Comparison of ENCODE assay signal across 13 cellular contexts in genomic region chr18:7812431-7813063, GRCh38.
DNase-seq lines count a peak whose midpoint lies in the region; ATAC-seq and TF ChIP-seq lines count a peak whose summit lies in the region.
"Had no signal": no experiment of that assay in that cellular context is flagged by ENCODE, and none has a peak within 500 bp of the region (broad histone marks: within the 10 kb centered on the region; RNA-seq: fewer than 3 reads in every experiment).

No MANE protein-coding gene starts in this region.

- H3K4me3 ChIP-seq in WERI-Rb-1 (ENCODE audit: low read depth, low read length): no peak overlapping the region
- H3K4me3 ChIP-seq in heart right ventricle: no peak overlapping the region
- H3K4me3 ChIP-seq in skeletal muscle satellite cell (ENCODE audit: low read length): peak overlapping the region; percentile 43
- H3K4me3 ChIP-seq: tibial nerve had no signal

- H3K4me2 ChIP-seq in skeletal muscle satellite cell (ENCODE audit: low read length) (peak overlapping the region; percentile 69), H9 (ENCODE audit: insufficient read depth, insufficient read length, low read length) (no peak overlapping the region)

- H3K9me3 Mint-ChIP-seq in H9: peaks cover 16 to 22% of the 10 kb centered on the region in 2 experiments

- H4K20me1 ChIP-seq in H9 (ENCODE audit: control insufficient read depth, insufficient read depth, insufficient read length): no peaks in the 10 kb centered on the region

- peak; percentile 30 to 77 (median 66) for ATAC-seq in heart right ventricle
- ATAC-seq in HG02973 (IDR thresholded peaks at IDR 0.05; ENCODE audit: unreplicated experiment): no peak
- ATAC-seq: activated naive CD4-positive, alpha-beta T cell treated with anti-CD3 and anti-CD28 coated beads, Interleukin-2, amount 50 U/mL, for 72 hours had no signal

- H2BK12ac ChIP-seq in H9 (ENCODE audit: insufficient read length, low read depth, low read length): no peak overlapping the region

- H2AK5ac ChIP-seq in H9 (ENCODE audit: insufficient read length, low read length): no peak overlapping the region

- no peak overlapping the region for H3K4ac ChIP-seq in H9 (ENCODE audit: low read depth, low read length)

- H3K9me3 ChIP-seq in WERI-Rb-1 (ENCODE audit: severe bottlenecking) (no peaks in the 10 kb centered on the region), heart right ventricle (peaks cover 0 to 31% (median 19%) of the 10 kb centered on the region in 11 donors), skeletal muscle satellite cell (replicated peaks; ENCODE audit: low read length) (peaks cover 2% of the 10 kb centered on the region), H9 (ENCODE audit: control insufficient read depth, low read depth, low read length) (peaks cover 7% of the 10 kb centered on the region)

- no peak overlapping the region for H4K91ac ChIP-seq in H9 (ENCODE audit: insufficient read length, low read depth, low read length)

- no peak overlapping the region for H2AFZ ChIP-seq in H9 (ENCODE audit: low read length)

- H2BK20ac ChIP-seq in H9 (ENCODE audit: low read depth, low read length, poor library complexity, severe bottlenecking): no peak overlapping the region

- DNase-seq in GM04503 (ENCODE audit: low read depth): peak; percentile 84
- peak; percentile 32 for DNase-seq in WERI-Rb-1
- DNase-seq in heart right ventricle: no peak
- no peak for DNase-seq in H9
- DNase-seq in NCI-H345 (lab: John Stamatoyannopoulos, UW): no peak
- DNase-seq in HUDEP-2 (lab: John Stamatoyannopoulos, UW; ENCODE audit: unreplicated experiment in 76 of 76): no peak
- DNase-seq: activated CD4-positive, alpha-beta T cell treated with anti-CD3 and anti-CD28 coated beads, Interleukin-2, amount 50 U/mL, for 1 hour; NCI-H2171 treated with DMSO at 0.1 percent for 48 hours had no signal

- no peak for TF ChIP-seq CTCF in WERI-Rb-1 (IDR thresholded peaks at IDR 0.05; ENCODE audit: low read depth, low read length)
- TF ChIP-seq CTCF in heart right ventricle (IDR thresholded peaks at IDR 0.05): no peak
- TF ChIP-seq CTCF in H9 (conservative IDR thresholded peaks at IDR 0.05): no peak

- no peak overlapping the region for H2BK15ac ChIP-seq in H9 (ENCODE audit: low read depth, low read length)

- no peak overlapping the region for H3K56ac ChIP-seq in H9 (ENCODE audit: insufficient read length, low read depth, low read length)

- no peak overlapping the region for H3K18ac ChIP-seq in H9 (ENCODE audit: insufficient read length, low read depth, low read length)

- H3K79me1 ChIP-seq in H9 (ENCODE audit: insufficient read depth, low read depth, low read length, poor library complexity, severe bottlenecking): no peaks in the 10 kb centered on the region

- H3K14ac ChIP-seq in H9 (ENCODE audit: insufficient read depth, low read length): no peak overlapping the region

- peaks cover 11 to 15% of the 10 kb centered on the region in 2 experiments for H3K4me1 Mint-ChIP-seq in H9
- H3K4me1 Mint-ChIP-seq: IgD-negative memory B cell had no signal

- H3K27me3 ChIP-seq in WERI-Rb-1 (ENCODE audit: insufficient read depth, low read depth, severe bottlenecking) (no peaks in the 10 kb centered on the region), heart right ventricle (no peaks in the 10 kb centered on the region), skeletal muscle satellite cell (ENCODE audit: control insufficient read depth, insufficient read depth, low read length) (no peaks in the 10 kb centered on the region), H9 (ENCODE audit: insufficient read depth, low read length) (no peaks in the 10 kb centered on the region; the same call in 1 of the 2 replicates)
- H3K27me3 ChIP-seq: tibial nerve had no signal

- no peak overlapping the region for H4K5ac ChIP-seq in H9 (ENCODE audit: insufficient read length, low read depth, low read length)

- no peak overlapping the region for H3K27ac ChIP-seq in WERI-Rb-1
- H3K27ac ChIP-seq in heart right ventricle: peak overlapping the region in 6 of 10 donors; percentile 17 to 71 (median 29)
- H3K27ac ChIP-seq in H9 (ENCODE audit: insufficient read length, low read depth, low read length): no peak overlapping the region
- H3K27ac ChIP-seq: tibial nerve had no signal

- no peak overlapping the region for H3K27ac Mint-ChIP-seq in H9
- H3K27ac Mint-ChIP-seq: activated naive CD4-positive, alpha-beta T cell treated with anti-CD3 and anti-CD28 coated beads, Interleukin-2, amount 50 U/mL, for 72 hours; IgD-negative memory B cell had no signal

- intact Hi-C loops in heart right ventricle (cut with DNase I): loop anchor here in 1 of 10 donors (10.0 kb wide), 1 partner anchor 58 kb away; no protein-coding TSS in a partner anchor

- WGBS in heart right ventricle, 2 donors: 77 to 83% methylated on average over 3 of the region's 3 CpGs
- WGBS in H9 (ENCODE audit: extremely low coverage, insufficient read length, low lambda C conversion rate): no CpG with 5 or more reads among the region's 3 CpGs

- no peaks in the 10 kb centered on the region for H3K27me3 Mint-ChIP-seq in H9 (ENCODE audit: low read depth)
- H3K27me3 Mint-ChIP-seq: IgD-negative memory B cell had no signal

- H3K36me3 ChIP-seq in WERI-Rb-1 (no peaks in the 10 kb centered on the region), heart right ventricle (no peaks in the 10 kb centered on the region), skeletal muscle satellite cell (ENCODE audit: insufficient read depth, low read length) (no peaks in the 10 kb centered on the region)

- no peak overlapping the region for H3K23ac ChIP-seq in H9 (ENCODE audit: insufficient read length, low read depth, low read length)

- H3K9ac ChIP-seq in skeletal muscle satellite cell (ENCODE audit: low read depth, low read length): peak overlapping the region; percentile 39
- H3K9ac ChIP-seq in H9 (ENCODE audit: extremely low read depth, insufficient read length, low read length): no peak overlapping the region

- H2BK120ac ChIP-seq in H9 (ENCODE audit: low read depth, low read length, poor library complexity, severe bottlenecking): no peak overlapping the region

- no peaks in the 10 kb centered on the region for H3K23me2 ChIP-seq in H9 (ENCODE audit: insufficient read length, low read depth, low read length, poor library complexity, severe bottlenecking)

- H4K8ac ChIP-seq in H9 (replicated peaks; ENCODE audit: insufficient read length, low read depth, low read length): no peak overlapping the region

- no peak overlapping the region for H3K4me3 Mint-ChIP-seq in H9
- H3K4me3 Mint-ChIP-seq: IgD-negative memory B cell had no signal

- H3T11ph ChIP-seq in H9 (ENCODE audit: low read length): no peak overlapping the region

- no peaks in the 10 kb centered on the region for H3K79me2 ChIP-seq in H9 (ENCODE audit: insufficient read depth, low read length)

- H3K4me1 ChIP-seq in heart right ventricle (peaks cover 3 to 71% (median 58%) of the 10 kb centered on the region in 9 donors), skeletal muscle satellite cell (ENCODE audit: control insufficient read depth, insufficient read depth, low read length) (peaks cover 19% of the 10 kb centered on the region), H9 (ENCODE audit: insufficient read depth, low read length) (no peaks in the 10 kb centered on the region)

- no peak overlapping the region for H2BK5ac ChIP-seq in H9 (ENCODE audit: insufficient read length, low read length)

- peaks cover 14 to 17% (median 14%) of the 10 kb centered on the region in 3 experiments for H3K36me3 Mint-ChIP-seq in H9 (ENCODE audit: insufficient read depth in 1 of 3, low read depth in 3 of 3)
- H3K36me3 Mint-ChIP-seq: IgD-negative memory B cell had no signal

Comparison
In these comparisons a context has a peak if more than half of its experiments do, and no peak if none do; other contexts are left out.
1. DNase-seq: peak in GM04503 (single experiment) and WERI-Rb-1 (single experiment); none in heart right ventricle (0 of 2), H9 (single experiment), NCI-H345 (single experiment) and HUDEP-2 (0 of 76).
2. H3K27ac ChIP-seq: peak in heart right ventricle (6 of 10); none in WERI-Rb-1 (single experiment) and H9 (single experiment).